1 cellular context compared by ENCODE assay signal in genomic region chr10:11612004-11613001, GRCh38.
TF ChIP-seq lines count a peak whose summit lies in the region.

No MANE protein-coding gene starts in this region.

TF ChIP-seq in H1, 55 proteins besides CTCF, POLR2A, EP300 and RAD21:
- TF ChIP-seq TEAD4 (IDR thresholded peaks at IDR 0.05; ENCODE audit: low read depth, low read length) (no peak), KDM1A (IDR thresholded peaks at IDR 0.05; ENCODE audit: borderline replicate concordance, low read length) (peak; percentile 54; the same call in 1 of the 2 replicates)
TF ChIP-seq in H1: peak in this region for 1.
